In genomic region chr1:46062651-46063319, GRCh38 we compare ENCODE assay signal across 8 cellular contexts.
DNase-seq lines count a peak whose midpoint lies in the region; ATAC-seq and TF ChIP-seq lines count a peak whose summit lies in the region.

No MANE protein-coding gene starts in this region.

- H3K9me3 ChIP-seq in mucosa of descending colon (no peaks in the 10 kb centered on the region), psoas muscle (no peaks in the 10 kb centered on the region), HAP-1 (0 out of 2 replicates have a peak, but pooled peaks cover 3% of the 10 kb centered on the region)

- 66 to 78% (median 70%) methylated on average over 4 of the region's 4 CpGs for WGBS in psoas muscle, 3 donors

- no peak for TF ChIP-seq CTCF in mucosa of descending colon (IDR thresholded peaks at IDR 0.05)
- TF ChIP-seq CTCF in psoas muscle (IDR thresholded peaks at IDR 0.05), result no peak

- ATAC-seq in mucosa of descending colon (peak; percentile 30), psoas muscle (no peak), GM21367 (IDR thresholded peaks at IDR 0.05; ENCODE audit: unreplicated experiment) (no peak), GM21526 (IDR thresholded peaks at IDR 0.05; ENCODE audit: low FRiP score, unreplicated experiment) (no peak)

- intact Hi-C loops in mucosa of descending colon (cut with DNase I, micrococcal nuclease), result no loop called here
- intact Hi-C loops in psoas muscle (cut with DNase I), result no loop called here

- DNase-seq in COLO829 (ENCODE audit: low spot score) (peak; percentile 17), H4 (ENCODE audit: low spot score) (peak; percentile 47), mucosa of descending colon (peak in 1 of 3 donors; percentile 36), psoas muscle (no peak), HAP-1 (ENCODE audit: low spot score in 2 of 2) (no peak)
- peak; percentile 17 to 18 for DNase-seq in activated CD4-positive, alpha-beta T cell treated with anti-CD3 and anti-CD28 coated beads, Interleukin-2, amount 50 U/mL, for 4 hours

- H3K4me3 ChIP-seq in mucosa of descending colon (no peak overlapping the region), psoas muscle (no peak overlapping the region), HAP-1 (no peak overlapping the region)

- no peaks in the 10 kb centered on the region for H3K4me1 ChIP-seq in mucosa of descending colon (ENCODE audit: low read depth)
- no peaks in the 10 kb centered on the region for H3K4me1 ChIP-seq in psoas muscle
- peaks cover 12% of the 10 kb centered on the region for H3K4me1 ChIP-seq in HAP-1

- no peak overlapping the region for H3K27ac ChIP-seq in psoas muscle

- no peaks in the 10 kb centered on the region for H3K27me3 ChIP-seq in psoas muscle (ENCODE audit: insufficient read depth in 3 of 3, low read length in 2 of 3)
- H3K27me3 ChIP-seq in HAP-1 (ENCODE audit: low read depth), result no peaks in the 10 kb centered on the region

- in situ Hi-C loops in HAP-1 (cut with MboI; ENCODE audit: low sequenced_read_pairs), result no loop called here

- H3K36me3 ChIP-seq in mucosa of descending colon (ENCODE audit: low read depth) (no peaks in the 10 kb centered on the region), psoas muscle (ENCODE audit: insufficient read depth in 1 of 2, low read depth in 1 of 2) (peaks cover 3 to 51% of the 10 kb centered on the region in 2 donors), HAP-1 (replicated peaks) (peaks cover 8% of the 10 kb centered on the region)

Comparison
In these comparisons a context has a peak if more than half of its experiments do, and no peak if none do; other contexts are left out.
1. DNase-seq: peak in COLO829 (single experiment), H4 (single experiment) and activated CD4-positive, alpha-beta T cell treated with anti-CD3 and anti-CD28 coated beads, Interleukin-2, amount 50 U/mL, for 4 hours (2 of 2); none in psoas muscle (0 of 2) and HAP-1 (0 of 2).